11 cellular contexts compared by ENCODE assay signal in genomic region chr9:97986466-97986865, GRCh38. TPM values are rescaled to one million over a fixed set of nuclear protein-coding genes. Genes with fewer than 3 reads are reported as not detected.
DNase-seq lines count a peak whose midpoint lies in the region; ATAC-seq lines count a peak whose summit lies in the region.
"Had no signal": no experiment of that assay in that cellular context is flagged by ENCODE, and none has a peak within 500 bp of the region (broad histone marks: within the 10 kb centered on the region; RNA-seq: fewer than 3 reads in every experiment).

No MANE protein-coding gene starts in this region.

- H3K4me3 ChIP-seq in BLaER1: no peak overlapping the region
- H3K4me3 ChIP-seq in GM23248: no peak overlapping the region

- H3K9me2 ChIP-seq in GM23248 (ENCODE audit: insufficient read depth): no peaks in the 10 kb centered on the region

- H3K27ac ChIP-seq in BLaER1: 0 out of 2 replicates have a peak overlapping the region, but pooled peaks have one; percentile 100
- no peak overlapping the region for H3K27ac ChIP-seq in GM23248

- H4K20me1 ChIP-seq in BLaER1 (peaks cover 54% of the 10 kb centered on the region), GM23248 (ENCODE audit: insufficient read depth) (peaks cover 12% of the 10 kb centered on the region; the same call in 1 of the 2 replicates)

- in situ Hi-C loops in GM23248 (cut with MboI): no loop called here

- no peaks in the 10 kb centered on the region for H3K27me3 ChIP-seq in BLaER1
- H3K27me3 ChIP-seq in GM23248 (replicated peaks; ENCODE audit: insufficient read depth): no peaks in the 10 kb centered on the region

- peaks cover 69% of the 10 kb centered on the region for H3K79me2 ChIP-seq in GM23248 (ENCODE audit: insufficient read depth)

- H3K27me3 Mint-ChIP-seq in T-helper 17 cell (no peaks in the 10 kb centered on the region), memory B cell (no peaks in the 10 kb centered on the region)

- H3K4me2 ChIP-seq in BLaER1 (peak overlapping the region; percentile 95), GM23248 (ENCODE audit: unreplicated experiment) (peak overlapping the region; percentile 17)

- H3F3A ChIP-seq in GM23248 (ENCODE audit: insufficient read depth): peaks cover 35% of the 10 kb centered on the region

- ATAC-seq in T-helper 17 cell (no peak), memory B cell (ENCODE audit: low read depth) (no peak), GM19035 (IDR thresholded peaks at IDR 0.05; ENCODE audit: unreplicated experiment) (no peak), GM18498 (IDR thresholded peaks at IDR 0.05; ENCODE audit: unreplicated experiment) (no peak), GM21786 (IDR thresholded peaks at IDR 0.05; ENCODE audit: unreplicated experiment) (no peak), GM21723 (IDR thresholded peaks at IDR 0.05; ENCODE audit: unreplicated experiment) (no peak)

- H3K9me3 ChIP-seq in BLaER1 (no peaks in the 10 kb centered on the region), GM23248 (ENCODE audit: low read depth) (no peaks in the 10 kb centered on the region), T-helper 17 cell (ENCODE audit: control insufficient read depth, low read length, poor library complexity, severe bottlenecking) (no peaks in the 10 kb centered on the region)

- peaks cover 55% of the 10 kb centered on the region for H3K4me1 Mint-ChIP-seq in T-helper 17 cell
- peaks cover 41% of the 10 kb centered on the region for H3K4me1 Mint-ChIP-seq in memory B cell

- H3K4me3 Mint-ChIP-seq in T-helper 17 cell (peak overlapping the region; percentile 86), memory B cell (peak overlapping the region; percentile 80)

- 68 to 73% methylated on average over 5 of the region's 5 CpGs for WGBS in GM23248 (ENCODE audit: low coverage in 1 of 2, low lambda C conversion rate in 2 of 2, missing lambda C conversion rate in 2 of 2), 2 experiments

- DNase-seq in GM23248 (no peak), T-helper 17 cell (no peak), memory B cell (ENCODE audit: low spot score in 2 of 2) (no peak)
- DNase-seq: DMS79 treated with DMSO at 0.1 percent for 48 hours had no signal

- peaks cover 4% of the 10 kb centered on the region; the same call in 1 of the 2 replicates for H3K36me3 ChIP-seq in BLaER1
- no peaks in the 10 kb centered on the region for H3K36me3 ChIP-seq in GM23248 (ENCODE audit: low read depth)

- peak overlapping the region; percentile 95 for H3K27ac Mint-ChIP-seq in T-helper 17 cell
- H3K27ac Mint-ChIP-seq in memory B cell: peak overlapping the region; percentile 92

- H2AFZ ChIP-seq in GM23248: no peak overlapping the region

- H3K36me3 Mint-ChIP-seq in T-helper 17 cell (ENCODE audit: low read depth) (no peaks in the 10 kb centered on the region), memory B cell (no peaks in the 10 kb centered on the region)

- H3K4me1 ChIP-seq in BLaER1 (peaks cover 77% of the 10 kb centered on the region), GM23248 (ENCODE audit: insufficient read depth) (peaks cover 35% of the 10 kb centered on the region)

- H3K9me3 Mint-ChIP-seq in memory B cell: no peaks in the 10 kb centered on the region

- H3K9ac ChIP-seq in BLaER1: peak overlapping the region; percentile 14; the same call in 1 of the 2 replicates
- H3K9ac ChIP-seq in GM23248: no peak overlapping the region

RNA-seq across cellular contexts. Expression of gene ANP32B, which starts 3.3 kb away (rescaled TPM):
- total RNA-seq in GM23248 (2014; rRNA removed; shearing (Covaris generic)): 11.2 and 35.3 TPM in 2 replicates
- 137 and 138 TPM in 2 replicates for polyA plus RNA-seq in GM23248 (2016; fragmentation: Nextera tagmentation; extraction: Ambion mirVana)
- total RNA-seq in T-helper 17 cell: 100 to 1,000 TPM; 143 to 158 TPM

RNA-seq across cellular contexts. Expression of gene HEMGN, which starts 48.5 kb away (rescaled TPM):
- not detected in 2 replicates for total RNA-seq in GM23248 (2014; rRNA removed; shearing (Covaris generic))
- not detected in 2 replicates for polyA plus RNA-seq in GM23248 (2016; fragmentation: Nextera tagmentation; extraction: Ambion mirVana)
- total RNA-seq in T-helper 17 cell: 1 to 10 TPM; 1.3 to 9.0 TPM
- total RNA-seq: dermis microvascular lymphatic vessel endothelial cell, RPMI7951 had no signal
